ENCODE assay signal across 8 cellular contexts in genomic region chr15:74995182-74995778, GRCh38. TPM values are rescaled to one million over a fixed set of nuclear protein-coding genes. Genes with fewer than 3 reads are reported as not detected.
DNase-seq lines count a peak whose midpoint lies in the region; ATAC-seq, FAIRE-seq and TF ChIP-seq lines count a peak whose summit lies in the region.

TSS of gene SCAMP5 (plus strand) at chr15:74995563. CDS start at chr15:75011840, 16,277 bp downstream.

- H2AFZ ChIP-seq in keratinocyte (ENCODE audit: control insufficient read depth, low read length): peak within 1 kb of the TSS; percentile 87

- ATAC-seq in HG03342 (IDR thresholded peaks at IDR 0.05; ENCODE audit: unreplicated experiment): peak; percentile 65
- ATAC-seq in activated CD4-positive, alpha-beta T cell treated with anti-CD3 and anti-CD28 coated beads for 36 hours: peak; percentile 98
- no peak for ATAC-seq in GM19463 (IDR thresholded peaks at IDR 0.05; ENCODE audit: unreplicated experiment)

- POLR2A ChIA-PET in activated CD4-positive, alpha-beta T cell treated with anti-CD3 and anti-CD28 coated beads for 36 hours (lab: Charles Lee): interaction anchor here (1.0 to 1.5 kb wide), 4 partner anchors 28 to 208 kb away, joined by 3 to 10 read pairs (median 3); partner anchors contain the start of genes C15orf39 and PPCDC

- no peaks in the 10 kb centered on the region for H3K9me1 ChIP-seq in keratinocyte (ENCODE audit: control insufficient read depth, extremely low read depth, insufficient read depth, low read length)

- H3K4me1 Mint-ChIP-seq in activated CD4-positive, alpha-beta T cell treated with anti-CD3 and anti-CD28 coated beads for 36 hours: peaks cover 16% of the 10 kb centered on the region
- H3K4me1 Mint-ChIP-seq in chondrocyte (ENCODE audit: low read depth): peaks cover 11% of the 10 kb centered on the region

- H3K79me2 ChIP-seq in keratinocyte (ENCODE audit: control insufficient read depth, insufficient read depth, low read length): no peaks in the 10 kb centered on the region

- peak within 1 kb of the TSS; percentile 44 for H3K9ac ChIP-seq in keratinocyte (ENCODE audit: control insufficient read depth, extremely low read depth, insufficient read depth, low read length)

- no peak within 1 kb of the TSS for H3K27ac Mint-ChIP-seq in activated CD4-positive, alpha-beta T cell treated with anti-CD3 and anti-CD28 coated beads for 36 hours
- H3K27ac Mint-ChIP-seq in chondrocyte (ENCODE audit: unreplicated experiment): peak within 1 kb of the TSS; percentile 22

- H3K27ac ChIP-seq in keratinocyte (ENCODE audit: control insufficient read depth, insufficient read depth, low read length): no peak within 1 kb of the TSS

- no peaks in the 10 kb centered on the region for H4K20me1 ChIP-seq in keratinocyte (ENCODE audit: control insufficient read depth, extremely low read depth, insufficient read depth, low read length)

- dilution Hi-C loops in keratinocyte (cut with MboI; ENCODE audit: extremely low pct_ligation_motif_present, low sequenced_read_pairs): no loop called here

- FAIRE-seq in keratinocyte (lab: Jason Lieb, UNC): peak; percentile 34

- H3K36me3 ChIP-seq in keratinocyte (ENCODE audit: control insufficient read depth in 2 of 2, extremely low read depth in 1 of 2, insufficient read depth in 2 of 2, low read length in 2 of 2): no peaks in the 10 kb centered on the region

- H3K27me3 Mint-ChIP-seq in activated CD4-positive, alpha-beta T cell treated with anti-CD3 and anti-CD28 coated beads for 36 hours: peaks cover 8% of the 10 kb centered on the region
- H3K27me3 Mint-ChIP-seq in chondrocyte (ENCODE audit: low read depth): peaks cover 10% of the 10 kb centered on the region

- peak within 1 kb of the TSS; percentile 69 for H3K4me3 Mint-ChIP-seq in activated CD4-positive, alpha-beta T cell treated with anti-CD3 and anti-CD28 coated beads for 36 hours
- peak within 1 kb of the TSS; percentile 70 for H3K4me3 Mint-ChIP-seq in chondrocyte (ENCODE audit: unreplicated experiment)

- no peaks in the 10 kb centered on the region for H3K9me3 Mint-ChIP-seq in activated CD4-positive, alpha-beta T cell treated with anti-CD3 and anti-CD28 coated beads for 36 hours (ENCODE audit: low read depth)
- H3K9me3 Mint-ChIP-seq in chondrocyte (ENCODE audit: low read depth): peaks cover 4% of the 10 kb centered on the region

- DNase-seq in GM13976 (ENCODE audit: low spot score) (peak; percentile 99), NCI-H460 (ENCODE audit: extremely low read depth, low read depth) (peak; percentile 93), chondrocyte (ENCODE audit: low spot score) (peak; percentile 98), keratinocyte (ENCODE audit: low read depth, low spot score) (peak; percentile 68)
- DNase-seq in activated CD4-positive, alpha-beta T cell treated with anti-CD3 and anti-CD28 coated beads for 36 hours: peak; percentile 98
- DNase-seq in stimulated activated CD4-positive, alpha-beta T cell treated with anti-CD3 and anti-CD28 coated beads, Interleukin-12 subunit alpha, Interleukin-12 subunit beta, amount 100 ng/mL, for 24 hours (ENCODE audit: low read depth in 2 of 2): peak; percentile 83 to 90

- intact Hi-C loops in activated CD4-positive, alpha-beta T cell treated with anti-CD3 and anti-CD28 coated beads for 36 hours (cut with DNase I, micrococcal nuclease): loop anchor here (1.0 to 2.0 kb wide), 8 partner anchors 11 to 207 kb away; partner anchors contain the start of genes RPP25 (in 2 of the 2), COX5A (in 1 of the 2), CPLX3 (in 1 of the 2) and PPCDC (in 1 of the 2)

- TF ChIP-seq CTCF in GM13976 (IDR thresholded peaks at IDR 0.05; ENCODE audit: borderline replicate concordance, control extremely low read depth, extremely low read depth, insufficient read depth, missing control alignments) (no peak), chondrocyte (IDR thresholded peaks at IDR 0.05) (no peak), keratinocyte (optimal IDR thresholded peaks at IDR 0.05 in 1 of 3, IDR thresholded peaks at IDR 0.05 in 1 of 3, conservative IDR thresholded peaks at IDR 0.05 in 1 of 3; ENCODE audit: extremely low read depth in 1 of 3, insufficient read depth in 2 of 3, low read length in 3 of 3) (no peak)

- CTCF ChIA-PET in activated CD4-positive, alpha-beta T cell treated with anti-CD3 and anti-CD28 coated beads for 36 hours (lab: Charles Lee): interaction anchor here (0.8 to 2.5 kb wide), 15 partner anchors 9 to 209 kb away, joined by 3 to 11 read pairs (median 3); partner anchors contain the start of genes MPI, PPCDC, RPP25 and ULK3

- peak within 1 kb of the TSS; percentile 73 for H3K4me2 ChIP-seq in keratinocyte (ENCODE audit: control insufficient read depth, extremely low read depth, insufficient read depth, low read depth, low read length)

- H3K4me1 ChIP-seq in keratinocyte (ENCODE audit: control insufficient read depth, extremely low read depth, insufficient read depth, low read length): peaks cover 4% of the 10 kb centered on the region

- H3K9me3 ChIP-seq in keratinocyte (ENCODE audit: control insufficient read depth, low read depth, low read length): no peaks in the 10 kb centered on the region

- in situ Hi-C loops in GM13976 (cut with MboI; ENCODE audit: low sequenced_read_pairs, unreplicated experiment): no loop called here

- H3K4me3 ChIP-seq in keratinocyte (ENCODE audit: control insufficient read depth in 2 of 3, extremely low read depth in 1 of 3, insufficient read depth in 2 of 3, low read depth in 1 of 3, low read length in 3 of 3): peak within 1 kb of the TSS; percentile 50 to 67 (median 63)

- H3K36me3 Mint-ChIP-seq in activated CD4-positive, alpha-beta T cell treated with anti-CD3 and anti-CD28 coated beads for 36 hours (ENCODE audit: low read depth): no peaks in the 10 kb centered on the region
- peaks cover 6% of the 10 kb centered on the region for H3K36me3 Mint-ChIP-seq in chondrocyte (ENCODE audit: low read depth)

- peaks cover 26% of the 10 kb centered on the region for H3K27me3 ChIP-seq in keratinocyte (ENCODE audit: control insufficient read depth, extremely low read depth, insufficient read depth, low read length)

RNA-seq across cellular contexts. Expression of gene SCAMP5, which starts in this region (rescaled TPM):
- total RNA-seq in NCI-H460 (2014; rRNA removed; shearing (Covaris generic)): 0.43 and 0.69 TPM in 2 replicates
- 0.13 and 0.49 TPM in 2 replicates for polyA plus RNA-seq in NCI-H460 (2014; cell fraction: nucleus; rRNA removed)
- total RNA-seq in activated CD4-positive, alpha-beta T cell treated with anti-CD3 and anti-CD28 coated beads for 36 hours: 1 to 10 TPM; 3.9 to 4.5 TPM
- total RNA-seq in chondrocyte: 20.6 to 29.3 TPM (median 22.4 TPM) in 3 replicates
- polyA plus RNA-seq in keratinocyte: 1.9 to 3.0 TPM (median 2.9 TPM) in 3 replicates
- 0.07 TPM for polyA plus RNA-seq in keratinocyte (2011; ENCODE audit: low read depth)
- polyA plus RNA-seq in keratinocyte (2011; cell fraction: cytosol; rRNA removed): 3.6 and 3.7 TPM in 2 replicates
- polyA plus RNA-seq in keratinocyte (2011; cell fraction: nucleus; rRNA removed): 2.4 and 4.1 TPM in 2 replicates
- polyA plus RNA-seq in keratinocyte (2012; ENCODE audit: low replicate concordance): 0.55 and 1.9 TPM in 2 replicates
- polyA minus RNA-seq in keratinocyte: 2.1 to 3.3 TPM (median 3.2 TPM) in 3 replicates
- 2.3 TPM for polyA minus RNA-seq in keratinocyte (2011; cell fraction: cytosol; rRNA and poly(A)+ RNA removed)
- polyA minus RNA-seq in keratinocyte (2011; cell fraction: nucleus; rRNA and poly(A)+ RNA removed): 1.4 and 2.7 TPM in 2 replicates

Comparison
In these comparisons a context has a peak if more than half of its experiments do, and no peak if none do; other contexts are left out.
1. Peak in DNase-seq in NCI-H460; RNA of the gene not detected or under 1 TPM.